ENCODE assay signal across 9 cellular contexts in genomic region chr12:1628671-1629337, GRCh38. TPM values are rescaled to one million over a fixed set of nuclear protein-coding genes. Genes with fewer than 3 reads are reported as not detected.
DNase-seq lines count a peak whose midpoint lies in the region; ATAC-seq and TF ChIP-seq lines count a peak whose summit lies in the region.
"Had no signal": no experiment of that assay in that cellular context is flagged by ENCODE, and none has a peak within 500 bp of the region (broad histone marks: within the 10 kb centered on the region; RNA-seq: fewer than 3 reads in every experiment).

Gene WNT5B, plus strand, starts transcription at chr12:1629231. Its CDS starts 2,124 bp downstream, at chr12:1631355.

- H3K4me1 Mint-ChIP-seq in CD4-positive, alpha-beta T cell (ENCODE audit: low read depth) = peaks cover 24% of the 10 kb centered on the region
- peaks cover 53% of the 10 kb centered on the region for H3K4me1 Mint-ChIP-seq in osteocyte (ENCODE audit: unreplicated experiment)

- H2AFZ ChIP-seq in Loucy (ENCODE audit: low read length) = peak within 1 kb of the TSS; percentile 95

- peak within 1 kb of the TSS; percentile 91 for H3K4me2 ChIP-seq in Loucy (ENCODE audit: low read depth, low read length, poor library complexity, severe bottlenecking)

- no peak for TF ChIP-seq POLR2A in lower leg skin (IDR thresholded peaks at IDR 0.05)

- H3K9ac ChIP-seq in Loucy (ENCODE audit: low read depth, low read length, poor library complexity, severe bottlenecking) = peak within 1 kb of the TSS; percentile 67

- H3K9me3 Mint-ChIP-seq in CD4-positive, alpha-beta T cell = no peaks in the 10 kb centered on the region
- no peaks in the 10 kb centered on the region for H3K9me3 Mint-ChIP-seq in osteocyte (ENCODE audit: unreplicated experiment)

- no peaks in the 10 kb centered on the region for H3K9me3 ChIP-seq in CD4-positive, alpha-beta T cell (ENCODE audit: control insufficient read depth, low read length)
- H3K9me3 ChIP-seq in Loucy (ENCODE audit: insufficient read depth, low read depth, low read length) = no peaks in the 10 kb centered on the region

- no peaks in the 10 kb centered on the region for H3K79me2 ChIP-seq in Loucy (ENCODE audit: insufficient read depth, low read length)

- H3K27me3 Mint-ChIP-seq in CD4-positive, alpha-beta T cell = peaks cover 68% of the 10 kb centered on the region
- H3K27me3 Mint-ChIP-seq in osteocyte (ENCODE audit: unreplicated experiment) = no peaks in the 10 kb centered on the region

- H3K27ac Mint-ChIP-seq in CD4-positive, alpha-beta T cell = no peak within 1 kb of the TSS
- H3K27ac Mint-ChIP-seq in osteocyte (ENCODE audit: unreplicated experiment) = no peak within 1 kb of the TSS

- POLR2A ChIA-PET in CD4-positive, alpha-beta T cell (lab: Charles Lee) = interaction anchor here (0.7 to 1.3 kb wide), 2 partner anchors 27 to 353 kb away, joined by 3 to 5 read pairs; no protein-coding TSS in a partner anchor

- no peaks in the 10 kb centered on the region for H3F3A ChIP-seq in Loucy (ENCODE audit: low read depth)

- no peak for DNase-seq in CD4-positive, alpha-beta T cell
- DNase-seq in epithelial cell of proximal tubule (ENCODE audit: low read depth) (no peak), osteocyte (ENCODE audit: extremely low spot score, unreplicated experiment) (no peak), lower leg skin (ENCODE audit: low spot score in 2 of 2) (no peak), DMS 273 (lab: John Stamatoyannopoulos, UW; ENCODE audit: unreplicated experiment) (no peak)
- no peak for DNase-seq in activated effector memory CD4-positive, alpha-beta T cell treated with anti-CD3 and anti-CD28 coated beads, Interleukin-2, amount 50 U/mL, for 16 hours
- DNase-seq: NCI-H226 had no signal

- no peak for ATAC-seq in CD4-positive, alpha-beta T cell (ENCODE audit: poor library complexity)
- ATAC-seq in GM21381 (IDR thresholded peaks at IDR 0.05; ENCODE audit: unreplicated experiment) = no peak

- WGBS in lower leg skin, 2 donors = 83 to 87% methylated on average over 17 of the region's 17 CpGs

- no peak within 1 kb of the TSS for H3K27ac ChIP-seq in CD4-positive, alpha-beta T cell (ENCODE audit: low read depth, low read length)

- H3K36me3 Mint-ChIP-seq in CD4-positive, alpha-beta T cell (ENCODE audit: low read depth) = no peaks in the 10 kb centered on the region
- H3K36me3 Mint-ChIP-seq in osteocyte (ENCODE audit: unreplicated experiment) = peaks cover 7% of the 10 kb centered on the region

- no peaks in the 10 kb centered on the region for H3K36me3 ChIP-seq in Loucy (ENCODE audit: insufficient read depth, low read length)

- no peak for TF ChIP-seq CTCF in CD4-positive, alpha-beta T cell (IDR thresholded peaks at IDR 0.05)
- TF ChIP-seq CTCF in Loucy (conservative IDR thresholded peaks at IDR 0.05; ENCODE audit: low read length) (no peak), epithelial cell of proximal tubule (conservative IDR thresholded peaks at IDR 0.05; ENCODE audit: low read depth, low read length) (no peak), osteocyte (IDR thresholded peaks at IDR 0.05) (no peak), lower leg skin (IDR thresholded peaks at IDR 0.05) (no peak)

- CTCF ChIA-PET in CD4-positive, alpha-beta T cell (lab: Charles Lee) = no interaction called here

- intact Hi-C loops in CD4-positive, alpha-beta T cell (cut with DNase I, micrococcal nuclease) = no loop called here
- intact Hi-C loops in lower leg skin (cut with DNase I; ENCODE audit: low total_unique reads) = no loop called here

- H3K27me3 ChIP-seq in CD4-positive, alpha-beta T cell (ENCODE audit: control insufficient read depth, insufficient read depth, low read length) = peaks cover 58% of the 10 kb centered on the region
- peaks cover 4% of the 10 kb centered on the region for H3K27me3 ChIP-seq in Loucy (ENCODE audit: insufficient read depth, low read length, poor library complexity, severe bottlenecking)

- no peaks in the 10 kb centered on the region for H3K9me2 ChIP-seq in Loucy (replicated peaks; ENCODE audit: low read depth, low read length)

- H4K20me1 ChIP-seq in Loucy (ENCODE audit: insufficient read depth, low read length, poor library complexity, severe bottlenecking) = no peaks in the 10 kb centered on the region

- peaks cover 15% of the 10 kb centered on the region for H3K4me1 ChIP-seq in Loucy (ENCODE audit: insufficient read depth, low read length, poor library complexity, severe bottlenecking)

- peak within 1 kb of the TSS; percentile 78 for H3K4me3 Mint-ChIP-seq in CD4-positive, alpha-beta T cell
- peak within 1 kb of the TSS; percentile 14 for H3K4me3 Mint-ChIP-seq in osteocyte (ENCODE audit: unreplicated experiment)

- H3K4me3 ChIP-seq in Loucy (ENCODE audit: low read length, poor library complexity, severe bottlenecking) = peak within 1 kb of the TSS; percentile 81
- H3K4me3 ChIP-seq in epithelial cell of proximal tubule (ENCODE audit: low read depth, low read length) = peak within 1 kb of the TSS; percentile 60
- no peak within 1 kb of the TSS for H3K4me3 ChIP-seq in lower leg skin (ENCODE audit: low read depth, poor library complexity, severe bottlenecking)

RNA-seq across cellular contexts. Expression of gene WNT5B, which starts in this region (rescaled TPM):
- not detected for total RNA-seq in CD4-positive, alpha-beta T cell
- total RNA-seq in epithelial cell of proximal tubule (6.6 and 51.0 TPM in 2 replicates), osteocyte (88.7 and 99.5 TPM in 2 replicates), lower leg skin (10 to 100 TPM in 2 of 4 donors, 1 to 10 TPM in 2; 3.6 to 16.5 (median 10.9) TPM)
